Comparison of ENCODE assay signal across 14 cellular contexts in the genomic region with DNA sequence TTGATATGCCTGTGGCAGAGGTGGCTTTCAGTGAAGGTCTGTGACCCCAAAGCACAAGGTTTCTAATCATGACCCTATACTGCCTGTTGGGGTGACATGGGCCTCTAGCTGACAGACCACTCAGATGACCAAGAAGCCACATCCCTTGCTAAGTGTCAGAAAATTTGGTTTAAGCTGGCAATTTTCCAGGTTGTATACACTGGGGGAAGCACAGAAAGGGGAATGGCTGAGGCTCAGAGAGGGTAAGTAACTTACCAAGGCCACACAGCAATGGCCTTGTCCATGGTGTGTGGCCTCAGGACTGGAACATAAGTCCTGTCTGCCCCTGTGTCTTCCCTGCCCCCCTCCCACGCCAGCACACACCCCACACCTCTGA.
DNase-seq lines count a peak whose midpoint lies in the region; ATAC-seq and TF ChIP-seq lines count a peak whose summit lies in the region.
"Had no signal": no experiment of that assay in that cellular context is flagged by ENCODE, and none has a peak within 500 bp of the region (broad histone marks: within the 10 kb centered on the region; RNA-seq: fewer than 3 reads in every experiment).

No MANE protein-coding gene starts in this region.

- DNase-seq in CD8-positive, alpha-beta memory T cell = peak in 1 of 5 donors; percentile 10
- no peak for DNase-seq in MM.1S
- no peak for DNase-seq in dedifferentiated amniotic fluid mesenchymal stem cell (ENCODE audit: extremely low spot score)
- DNase-seq in Ammon's horn (ENCODE audit: low spot score) = no peak
- DNase-seq in chondrocyte (ENCODE audit: low spot score) = no peak
- DNase-seq: gastrocnemius medialis, NCI-H1930, NCI-H510A had no signal

- no peak for TF ChIP-seq CTCF in MM.1S (IDR thresholded peaks at IDR 0.05; ENCODE audit: low read length)
- TF ChIP-seq CTCF in chondrocyte (IDR thresholded peaks at IDR 0.05) = no peak

- peaks cover 4% of the 10 kb centered on the region; the same call in 1 of the 2 replicates for H3F3A ChIP-seq in MM.1S (ENCODE audit: insufficient read depth, low read length)

- H3K9me2 ChIP-seq in MM.1S (replicated peaks; ENCODE audit: insufficient read depth, low read length) = no peaks in the 10 kb centered on the region

- H3K4me1 ChIP-seq in CD8-positive, alpha-beta memory T cell (ENCODE audit: insufficient read depth, low read length) = peaks cover 62% of the 10 kb centered on the region
- H3K4me1 ChIP-seq in MM.1S (ENCODE audit: low read length) (peaks cover 35% of the 10 kb centered on the region), rectal smooth muscle tissue (ENCODE audit: control insufficient read depth, insufficient read depth, low read length) (peaks cover 15% of the 10 kb centered on the region)
- H3K4me1 ChIP-seq: gastrocnemius medialis, prostate gland had no signal

- CTCF ChIA-PET in CD8-positive, alpha-beta memory T cell (lab: Charles Lee) = interaction anchor here (0.8 to 4.6 kb wide), 11 partner anchors 9 to 152 kb away, joined by 3 to 37 read pairs (median 6); no protein-coding TSS in a partner anchor

- H3K79me2 ChIP-seq in MM.1S (ENCODE audit: low read length) = no peaks in the 10 kb centered on the region

- H3K36me3 Mint-ChIP-seq in CD8-positive, alpha-beta memory T cell = peaks cover 0 to 5% (median 0%) of the 10 kb centered on the region in 3 donors
- H3K36me3 Mint-ChIP-seq in chondrocyte (ENCODE audit: low read depth) = no peaks in the 10 kb centered on the region
- H3K36me3 Mint-ChIP-seq: type B pancreatic cell had no signal

- no peaks in the 10 kb centered on the region for H4K20me1 ChIP-seq in MM.1S (ENCODE audit: insufficient read depth, low read length)

- no peaks in the 10 kb centered on the region for H3K27me3 Mint-ChIP-seq in CD8-positive, alpha-beta memory T cell
- peaks cover 3% of the 10 kb centered on the region for H3K27me3 Mint-ChIP-seq in chondrocyte (ENCODE audit: low read depth)

- H3K4me1 Mint-ChIP-seq in CD8-positive, alpha-beta memory T cell = peaks cover 60 to 69% (median 64%) of the 10 kb centered on the region in 3 donors
- peaks cover 10% of the 10 kb centered on the region for H3K4me1 Mint-ChIP-seq in chondrocyte (ENCODE audit: low read depth)

- peak overlapping the region; percentile 41 for H3K4me3 ChIP-seq in CD8-positive, alpha-beta memory T cell (ENCODE audit: low read length)
- H3K4me3 ChIP-seq in MM.1S (ENCODE audit: low read length) (no peak overlapping the region), rectal smooth muscle tissue (ENCODE audit: low read length) (no peak overlapping the region)
- H3K4me3 ChIP-seq: gastrocnemius medialis, mucosa of descending colon, prostate gland had no signal

- no peaks in the 10 kb centered on the region for H3K27me3 ChIP-seq in CD8-positive, alpha-beta memory T cell (ENCODE audit: insufficient read depth, low read length, poor library complexity, severe bottlenecking)
- H3K27me3 ChIP-seq in MM.1S (replicated peaks; ENCODE audit: insufficient read depth, low read length) (no peaks in the 10 kb centered on the region), rectal smooth muscle tissue (ENCODE audit: control insufficient read depth, insufficient read depth, low read length) (no peaks in the 10 kb centered on the region)

- H3K27ac Mint-ChIP-seq in CD8-positive, alpha-beta memory T cell = peak overlapping the region; percentile 83 to 99 (median 94)
- no peak overlapping the region for H3K27ac Mint-ChIP-seq in chondrocyte (ENCODE audit: unreplicated experiment)
- H3K27ac Mint-ChIP-seq: type B pancreatic cell had no signal

- no peak for ATAC-seq in HG03196 (IDR thresholded peaks at IDR 0.05; ENCODE audit: unreplicated experiment)
- ATAC-seq: gastrocnemius medialis had no signal

- H3K9me3 Mint-ChIP-seq in CD8-positive, alpha-beta memory T cell = no peaks in the 10 kb centered on the region
- no peaks in the 10 kb centered on the region for H3K9me3 Mint-ChIP-seq in chondrocyte (ENCODE audit: low read depth)
- H3K9me3 Mint-ChIP-seq: type B pancreatic cell had no signal

- H3K9me3 ChIP-seq in CD8-positive, alpha-beta memory T cell (ENCODE audit: low read length) = no peaks in the 10 kb centered on the region
- no peaks in the 10 kb centered on the region for H3K9me3 ChIP-seq in MM.1S (replicated peaks; ENCODE audit: insufficient read depth, low read length)
- H3K9me3 ChIP-seq: gastrocnemius medialis, mucosa of descending colon, prostate gland had no signal

- peak overlapping the region; percentile 53 to 91 (median 73) for H3K4me3 Mint-ChIP-seq in CD8-positive, alpha-beta memory T cell
- H3K4me3 Mint-ChIP-seq in chondrocyte (ENCODE audit: unreplicated experiment) = no peak overlapping the region
- H3K4me3 Mint-ChIP-seq: type B pancreatic cell had no signal

- H3K36me3 ChIP-seq in CD8-positive, alpha-beta memory T cell (ENCODE audit: insufficient read depth, low read length) = no peaks in the 10 kb centered on the region
- no peaks in the 10 kb centered on the region for H3K36me3 ChIP-seq in MM.1S (replicated peaks; ENCODE audit: insufficient read depth, low read length)
- H3K36me3 ChIP-seq in rectal smooth muscle tissue (ENCODE audit: control insufficient read depth, insufficient read depth, low read length) = no peaks in the 10 kb centered on the region
- H3K36me3 ChIP-seq: gastrocnemius medialis, prostate gland had no signal

- no peak overlapping the region for H2AFZ ChIP-seq in MM.1S (ENCODE audit: low read length)

- peak overlapping the region; percentile 15; the same call in 1 of the 2 replicates for H3K4me2 ChIP-seq in MM.1S (ENCODE audit: low read depth, low read length)

- H3K27ac ChIP-seq in CD8-positive, alpha-beta memory T cell (ENCODE audit: low read depth, low read length) = peak overlapping the region; percentile 21
- peak overlapping the region; percentile 53; the same call in 1 of the 2 replicates for H3K27ac ChIP-seq in MM.1S (ENCODE audit: low read length)
- peak overlapping the region; percentile 4 for H3K27ac ChIP-seq in cingulate gyrus (ENCODE audit: low read depth, low read length)
- H3K27ac ChIP-seq in rectal smooth muscle tissue (ENCODE audit: low read depth, low read length) = peak overlapping the region; percentile 48
- H3K27ac ChIP-seq: gastrocnemius medialis, prostate gland had no signal

- H3K9ac ChIP-seq in MM.1S (ENCODE audit: low read length) = no peak overlapping the region; the same call in 1 of the 2 replicates
- H3K9ac ChIP-seq in rectal smooth muscle tissue (ENCODE audit: low read length) = no peak overlapping the region

- POLR2A ChIA-PET in CD8-positive, alpha-beta memory T cell (lab: Charles Lee) = interaction anchor here (0.9 to 1.6 kb wide), 2 partner anchors 11 to 23 kb away, joined by 4 to 6 read pairs; no protein-coding TSS in a partner anchor
